ENCODE assay signal across 16 cellular contexts in genomic region chr17:69499301-69499700, GRCh38.
"Had no signal": no experiment of that assay in that cellular context is flagged by ENCODE, and none has a peak within 500 bp of the region (broad histone marks: within the 10 kb centered on the region; RNA-seq: fewer than 3 reads in every experiment).

No MANE protein-coding gene starts in this region.

- H3K27me3 ChIP-seq: dorsolateral prefrontal cortex, heart right ventricle, suprapubic skin, thyroid gland, upper lobe of left lung, vagina had no signal

- H3K9me3 ChIP-seq: heart right ventricle, suprapubic skin, thyroid gland, upper lobe of left lung, vagina had no signal

- H3K9me3 Mint-ChIP-seq: nephron progenitor cell had no signal

- H3K36me3 ChIP-seq: heart right ventricle, suprapubic skin, thyroid gland, upper lobe of left lung, vagina had no signal

- H3K4me3 Mint-ChIP-seq: naive thymus-derived CD4-positive, alpha-beta T cell; nephron progenitor cell had no signal

- H3K4me3 ChIP-seq: coronary artery, dorsolateral prefrontal cortex, heart right ventricle, smooth muscle cell, suprapubic skin, thyroid gland, upper lobe of left lung, vagina had no signal

- H3K27me3 Mint-ChIP-seq: naive thymus-derived CD4-positive, alpha-beta T cell had no signal

- H3K27ac ChIP-seq: coronary artery, heart right ventricle, suprapubic skin, thyroid gland, upper lobe of left lung, vagina had no signal

- DNase-seq: dorsolateral prefrontal cortex; effector CD8-positive, alpha-beta T cell; heart right ventricle; hypothalamus; kidney glomerular epithelial cell; naive thymus-derived CD4-positive, alpha-beta T cell; nephron progenitor cell; right cardiac atrium; stimulated activated CD4-positive, alpha-beta T cell treated with anti-CD3 and anti-CD28 coated beads, Interleukin-2, amount 100 ng/mL, for 48 hours; stimulated activated naive CD4-positive, alpha-beta T cell treated with Interleukin-2 at 50 U/mL for 16 hours; thyroid gland; upper lobe of left lung had no signal

- H3K4me2 ChIP-seq: smooth muscle cell had no signal

- ATAC-seq: heart right ventricle; naive thymus-derived CD4-positive, alpha-beta T cell; right cardiac atrium had no signal
